In genomic region chrX:43315622-43316021, GRCh38 we compare ENCODE assay signal across 20 cellular contexts.
DNase-seq lines count a peak whose midpoint lies in the region; ATAC-seq, FAIRE-seq and TF ChIP-seq lines count a peak whose summit lies in the region.
"Had no signal": no experiment of that assay in that cellular context is flagged by ENCODE, and none has a peak within 500 bp of the region (broad histone marks: within the 10 kb centered on the region; RNA-seq: fewer than 3 reads in every experiment).

No MANE protein-coding gene starts in this region.

- no peaks in the 10 kb centered on the region for H3K36me3 Mint-ChIP-seq in activated CD8-positive, alpha-beta T cell treated with anti-CD3 and anti-CD28 coated beads, Interleukin-2, amount 10 ng/mL, durations not matched to agents 7 days and 5 days (ENCODE audit: low read depth)
- H3K36me3 Mint-ChIP-seq: CD4-positive, CD25-positive, alpha-beta regulatory T cell; CD8-positive, alpha-beta T cell had no signal

- H3K27me3 ChIP-seq in OCI-LY1 (ENCODE audit: insufficient read depth, low read length) (no peaks in the 10 kb centered on the region), bronchial epithelial cell (ENCODE audit: control insufficient read depth, insufficient read depth, low read length) (no peaks in the 10 kb centered on the region), Karpas-422 (ENCODE audit: low read length) (no peaks in the 10 kb centered on the region)

- H3K9me3 ChIP-seq in OCI-LY1 (ENCODE audit: low read length) = no peaks in the 10 kb centered on the region
- peaks cover 16% of the 10 kb centered on the region for H3K9me3 ChIP-seq in Karpas-422 (ENCODE audit: low read length)
- H3K9me3 ChIP-seq: BLaER1, Caco-2, HAP-1 had no signal

- CTCF ChIA-PET in activated CD8-positive, alpha-beta T cell treated with anti-CD3 and anti-CD28 coated beads, Interleukin-2, amount 10 ng/mL, durations not matched to agents 7 days and 5 days (lab: Charles Lee) = no interaction called here

- no peaks in the 10 kb centered on the region for H3K79me2 ChIP-seq in OCI-LY1 (ENCODE audit: insufficient read depth, low read length)
- H3K79me2 ChIP-seq in Karpas-422 (ENCODE audit: low read length) = no peaks in the 10 kb centered on the region

- no peak overlapping the region for H3K4me2 ChIP-seq in OCI-LY1 (ENCODE audit: low read length)
- no peak overlapping the region for H3K4me2 ChIP-seq in Karpas-422 (ENCODE audit: low read depth, low read length, poor library complexity, severe bottlenecking)
- H3K4me2 ChIP-seq: BLaER1 had no signal

- H3K9me3 Mint-ChIP-seq in activated CD8-positive, alpha-beta T cell treated with anti-CD3 and anti-CD28 coated beads, Interleukin-2, amount 10 ng/mL, durations not matched to agents 7 days and 5 days (ENCODE audit: insufficient read depth) = no peaks in the 10 kb centered on the region
- H3K9me3 Mint-ChIP-seq: CD8-positive, alpha-beta T cell; HFFc6 had no signal

- peaks cover 3% of the 10 kb centered on the region for H3K4me1 Mint-ChIP-seq in activated CD8-positive, alpha-beta T cell treated with anti-CD3 and anti-CD28 coated beads, Interleukin-2, amount 10 ng/mL, durations not matched to agents 7 days and 5 days (ENCODE audit: low read depth)

- H2AFZ ChIP-seq in OCI-LY1 (ENCODE audit: low read length) (peak overlapping the region; percentile 34; the same call in 1 of the 2 replicates), Karpas-422 (ENCODE audit: low read length) (no peak overlapping the region)

- H3K36me3 ChIP-seq in OCI-LY1 (ENCODE audit: insufficient read depth, low read length) = no peaks in the 10 kb centered on the region
- no peaks in the 10 kb centered on the region for H3K36me3 ChIP-seq in bronchial epithelial cell (ENCODE audit: control insufficient read depth, insufficient read depth, low read length)
- no peaks in the 10 kb centered on the region for H3K36me3 ChIP-seq in Karpas-422 (ENCODE audit: insufficient read depth, low read length)
- H3K36me3 ChIP-seq: BLaER1, HAP-1 had no signal

- H3K9me2 ChIP-seq in OCI-LY1 (ENCODE audit: low read depth, low read length) = no peaks in the 10 kb centered on the region
- no peaks in the 10 kb centered on the region for H3K9me2 ChIP-seq in Karpas-422 (replicated peaks; ENCODE audit: insufficient read depth, low read length)

- H3K27me3 Mint-ChIP-seq in activated CD8-positive, alpha-beta T cell treated with anti-CD3 and anti-CD28 coated beads, Interleukin-2, amount 10 ng/mL, durations not matched to agents 7 days and 5 days (ENCODE audit: low read depth) = no peaks in the 10 kb centered on the region
- H3K27me3 Mint-ChIP-seq: B cell; CD4-positive, CD25-positive, alpha-beta regulatory T cell had no signal

- FAIRE-seq in bronchial epithelial cell (lab: Jason Lieb, UNC) = no peak
- peak; percentile 61 for FAIRE-seq in islet of Langerhans (lab: Jason Lieb, UNC)
- FAIRE-seq: G401.6, GM12892, H54 had no signal

- H4K20me1 ChIP-seq in OCI-LY1 (ENCODE audit: insufficient read depth, low read length) = no peaks in the 10 kb centered on the region
- no peaks in the 10 kb centered on the region for H4K20me1 ChIP-seq in Karpas-422 (ENCODE audit: insufficient read depth, low read depth, low read length)
- H4K20me1 ChIP-seq: BLaER1 had no signal

- H3K27ac ChIP-seq in OCI-LY1 (ENCODE audit: low read depth, low read length, poor library complexity, severe bottlenecking) (no peak overlapping the region), Karpas-422 (ENCODE audit: low read length) (no peak overlapping the region)
- H3K27ac ChIP-seq: BLaER1, C4-2B had no signal

- H3K9ac ChIP-seq in OCI-LY1 (ENCODE audit: low read length) (no peak overlapping the region), Karpas-422 (ENCODE audit: low read length) (no peak overlapping the region)
- H3K9ac ChIP-seq: BLaER1 had no signal

- no peak overlapping the region for H3K4me3 Mint-ChIP-seq in activated CD8-positive, alpha-beta T cell treated with anti-CD3 and anti-CD28 coated beads, Interleukin-2, amount 10 ng/mL, durations not matched to agents 7 days and 5 days
- H3K4me3 Mint-ChIP-seq: B cell; CD4-positive, CD25-positive, alpha-beta regulatory T cell; CD8-positive, alpha-beta T cell; HFFc6 had no signal

- no peak for TF ChIP-seq CTCF in OCI-LY1 (IDR thresholded peaks at IDR 0.05; ENCODE audit: low read length)
- no peak for TF ChIP-seq CTCF in bronchial epithelial cell (IDR thresholded peaks at IDR 0.05; ENCODE audit: insufficient read depth, low read length, severe bottlenecking)

- ATAC-seq in activated CD8-positive, alpha-beta T cell treated with anti-CD3 and anti-CD28 coated beads, Interleukin-2, amount 10 ng/mL, durations not matched to agents 7 days and 5 days = no peak
- ATAC-seq in GM21367 (IDR thresholded peaks at IDR 0.05; ENCODE audit: unreplicated experiment) = no peak
- ATAC-seq: CD8-positive, alpha-beta T cell had no signal

- DNase-seq in bronchial epithelial cell (ENCODE audit: low read depth) = peak; percentile 21
- DNase-seq in activated CD8-positive, alpha-beta T cell treated with anti-CD3 and anti-CD28 coated beads, Interleukin-2, amount 10 ng/mL, durations not matched to agents 7 days and 5 days = no peak
- no peak for DNase-seq in Karpas-422
- DNase-seq: Caco-2; CD4-positive, CD25-positive, alpha-beta regulatory T cell; CD8-positive, alpha-beta T cell; DMS153; DND-41; GOT3; HFFc6 had no signal

- peaks cover 7% of the 10 kb centered on the region for H3K4me1 ChIP-seq in OCI-LY1 (ENCODE audit: insufficient read depth, low read length, severe bottlenecking)
- H3K4me1 ChIP-seq in Karpas-422 (ENCODE audit: low read length) = no peaks in the 10 kb centered on the region
- H3K4me1 ChIP-seq: BLaER1, HAP-1 had no signal

- H3F3A ChIP-seq in OCI-LY1 (ENCODE audit: insufficient read depth, low read length) = no peaks in the 10 kb centered on the region

- POLR2A ChIA-PET in activated CD8-positive, alpha-beta T cell treated with anti-CD3 and anti-CD28 coated beads, Interleukin-2, amount 10 ng/mL, durations not matched to agents 7 days and 5 days (lab: Charles Lee) = no interaction called here

- H3K4me3 ChIP-seq in OCI-LY1 (ENCODE audit: low read depth, low read length, poor library complexity, severe bottlenecking) = no peak overlapping the region
- no peak overlapping the region for H3K4me3 ChIP-seq in bronchial epithelial cell (ENCODE audit: low read depth, low read length)
- no peak overlapping the region for H3K4me3 ChIP-seq in Karpas-422 (ENCODE audit: low read length)
- H3K4me3 ChIP-seq: BLaER1, HAP-1 had no signal

- H3K27ac Mint-ChIP-seq in activated CD8-positive, alpha-beta T cell treated with anti-CD3 and anti-CD28 coated beads, Interleukin-2, amount 10 ng/mL, durations not matched to agents 7 days and 5 days = no peak overlapping the region
- H3K27ac Mint-ChIP-seq: B cell; CD8-positive, alpha-beta T cell; HFFc6 had no signal
